Comparison of ENCODE assay signal across 8 cellular contexts in the genomic region with DNA sequence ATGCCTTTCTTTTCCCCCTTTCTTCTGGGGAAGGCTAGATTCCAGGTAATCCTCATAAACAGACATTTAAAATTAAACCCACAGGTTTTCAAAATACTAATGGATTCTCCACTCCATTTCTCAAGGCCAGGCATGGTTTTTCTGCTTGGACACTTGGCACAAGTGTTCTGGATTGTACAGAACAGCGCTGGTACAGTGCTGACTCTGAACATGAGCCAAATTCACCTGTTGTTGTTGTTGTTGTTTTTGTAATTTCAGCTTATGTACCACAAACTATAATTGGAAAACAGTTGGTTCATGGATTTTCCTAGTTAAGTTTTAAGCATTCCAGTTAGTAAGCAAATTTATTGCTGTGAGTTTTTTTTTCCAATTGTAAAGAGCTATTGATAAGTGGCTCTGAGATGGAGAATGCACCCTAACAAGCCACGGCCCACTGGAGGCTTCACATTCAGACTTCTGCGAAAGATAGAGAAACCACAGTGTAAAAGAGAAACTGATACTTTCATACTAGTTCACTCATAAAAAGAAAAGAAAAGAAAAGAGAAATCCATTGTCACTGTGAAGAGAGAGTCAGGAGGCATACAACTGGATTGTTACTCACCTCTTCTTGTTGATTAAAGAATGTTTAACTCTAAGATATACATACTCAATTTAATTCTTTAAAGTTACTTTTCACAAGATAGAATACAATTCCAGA.
DNase-seq lines count a peak whose midpoint lies in the region; ATAC-seq lines count a peak whose summit lies in the region.

No MANE protein-coding gene starts in this region.

- DNase-seq in central memory CD4-positive, alpha-beta T cell: peak; percentile 20
- DNase-seq in SKM-1 treated with dmso at 0.1 percent for 144 hours (lab: John Stamatoyannopoulos, UW; ENCODE audit: unreplicated experiment) (no peak), NCI-H446 (lab: John Stamatoyannopoulos, UW) (no peak), NCI-H187 treated with DMSO at 0.1 percent for 48 hours (lab: John Stamatoyannopoulos, UW) (no peak), T-helper 9 cell (no peak)

- ATAC-seq in GM18508 (IDR thresholded peaks at IDR 0.05; ENCODE audit: insufficient read depth, unreplicated experiment) (peak; percentile 97), GM21529 (IDR thresholded peaks at IDR 0.05; ENCODE audit: unreplicated experiment) (peak; percentile 93), HG03460 (IDR thresholded peaks at IDR 0.05; ENCODE audit: unreplicated experiment) (peak; percentile 94)
